Comparison of ENCODE assay signal across 16 cellular contexts in genomic region chr22:25779890-25780289, GRCh38. TPM values are rescaled to one million over a fixed set of nuclear protein-coding genes. Genes with fewer than 3 reads are reported as not detected.
"Had no signal": no experiment of that assay in that cellular context is flagged by ENCODE, and none has a peak within 500 bp of the region (broad histone marks: within the 10 kb centered on the region; RNA-seq: fewer than 3 reads in every experiment).

No MANE protein-coding gene starts in this region.

- H3K27me3 ChIP-seq: MG63, Peyer's patch, SJCRH30 had no signal

- ATAC-seq: HepG2, Right ventricle myocardium inferior had no signal

- H3K4me3 ChIP-seq: MG63, PC-9, Peyer's patch, SJCRH30 had no signal

- FAIRE-seq: HepG2 had no signal

- H2AFZ ChIP-seq: PC-9 had no signal

- H3K4me1 ChIP-seq: Peyer's patch, SJCRH30 had no signal

- H3K4me2 ChIP-seq: KMS-11, PC-9 had no signal

- H3K9me3 ChIP-seq: MG63, Peyer's patch, SJCRH30 had no signal

- DNase-seq: IMR-90, MG63, NCI-H1105 treated with DMSO at 0.1 percent for 48 hours, NCI-H1417 treated with DMSO at 0.1 percent for 48 hours, NCI-H1930, NCI-H2171, NCI-H226, NCI-H510A, OCI-M1, PC-9, Peyer's patch, SHP77 treated with DMSO at 0.1 percent for 48 hours, SJCRH30 had no signal

- H3K9ac ChIP-seq: KMS-11 had no signal

- H3K27ac ChIP-seq: KMS-11, PC-9, Peyer's patch, SJCRH30 had no signal

- H3K36me3 ChIP-seq: MG63, Peyer's patch had no signal

RNA-seq across cellular contexts. Expression of gene MYO18B, which starts 37.9 kb away (rescaled TPM):
- total RNA-seq: HepG2, PC-9 had no signal
- polyA plus RNA-seq: IMR-90 had no signal
